Comparison of ENCODE assay signal across 14 cellular contexts in genomic region chr9:18979367-18979766, GRCh38. TPM values are rescaled to one million over a fixed set of nuclear protein-coding genes. Genes with fewer than 3 reads are reported as not detected.
A peak's percentile ranks its signal among the peaks of the same experiment; 100 is the strongest.
DNase-seq lines count a peak whose midpoint lies in the region; ATAC-seq, FAIRE-seq and TF ChIP-seq lines count a peak whose summit lies in the region.
"Had no signal": no experiment of that assay in that cellular context is flagged by ENCODE, and none has a peak within 500 bp of the region (broad histone marks: within the 10 kb centered on the region; RNA-seq: fewer than 3 reads in every experiment).

No MANE protein-coding gene starts in this region.

- H3K4me1 ChIP-seq in foreskin keratinocyte (no peaks in the 10 kb centered on the region), small intestine (ENCODE audit: control insufficient read depth in 2 of 2, insufficient read depth in 1 of 2, low read depth in 1 of 2, low read length in 1 of 2) (no peaks in the 10 kb centered on the region)
- H3K4me1 ChIP-seq: gastrocnemius medialis had no signal

- WGBS in small intestine, 3 donors, result 21 to 63% (median 38%) methylated on average over 2 of the region's 2 CpGs

- DNase-seq in HFFc6 (peak; percentile 43), amniotic stem cell (lab: John Stamatoyannopoulos, UW) (peak; percentile 27), foreskin keratinocyte (peak in 1 of 2 donors; percentile 56), small intestine (peak; percentile 63)
- DNase-seq in activated effector memory CD4-positive, alpha-beta T cell treated with anti-CD3 and anti-CD28 coated beads, Interleukin-2, amount 50 U/mL, for 16 hours, result no peak
- DNase-seq: activated CD4-positive, alpha-beta T cell treated with anti-CD3 and anti-CD28 coated beads for 1 hour; activated T-cell treated with anti-CD3 and anti-CD28 coated beads, Interleukin-2, amount 50 U/mL, for 72 hours; gastrocnemius medialis; NCI-H2107; spleen; transverse colon had no signal

- H3K9me3 ChIP-seq in small intestine (ENCODE audit: control insufficient read depth, low read depth), result no peaks in the 10 kb centered on the region
- H3K9me3 ChIP-seq: gastrocnemius medialis, spleen, transverse colon had no signal

- no peak overlapping the region for H3K4me3 ChIP-seq in small intestine (ENCODE audit: low read depth in 1 of 2, low read length in 2 of 2)
- H3K4me3 ChIP-seq: gastrocnemius medialis, spleen, transverse colon had no signal

- TF ChIP-seq CTCF in HFFc6 (IDR thresholded peaks at IDR 0.05), result no peak
- no peak for TF ChIP-seq CTCF in foreskin keratinocyte (conservative IDR thresholded peaks at IDR 0.05)

- H3K27me3 ChIP-seq in foreskin keratinocyte (peaks cover 25% of the 10 kb centered on the region), small intestine (ENCODE audit: control insufficient read depth in 2 of 2, insufficient read depth in 2 of 2, low read length in 2 of 2) (no peaks in the 10 kb centered on the region)
- H3K27me3 ChIP-seq: gastrocnemius medialis, spleen, transverse colon had no signal

- peaks cover 14% of the 10 kb centered on the region for H3K27me3 Mint-ChIP-seq in HFFc6 (ENCODE audit: insufficient read depth)

- H3K36me3 Mint-ChIP-seq in HFFc6 (ENCODE audit: low read depth), result peaks cover 8% of the 10 kb centered on the region

- peaks cover 50% of the 10 kb centered on the region for H3K4me1 Mint-ChIP-seq in HFFc6 (ENCODE audit: low read depth)

- H3K9me3 Mint-ChIP-seq in HFFc6, result peaks cover 15% of the 10 kb centered on the region; the same call in 1 of the 2 replicates

- ATAC-seq in foreskin keratinocyte (peak; percentile 43), HG03280 (IDR thresholded peaks at IDR 0.05; ENCODE audit: unreplicated experiment) (no peak), GM18517 (IDR thresholded peaks at IDR 0.05; ENCODE audit: unreplicated experiment) (no peak)
- ATAC-seq: activated T-cell treated with anti-CD3 and anti-CD28 coated beads, Interleukin-2, amount 50 U/mL, for 72 hours; gastrocnemius medialis had no signal

- no peaks in the 10 kb centered on the region for H3K36me3 ChIP-seq in small intestine (ENCODE audit: control insufficient read depth in 2 of 2, insufficient read depth in 2 of 2, low read length in 2 of 2)
- H3K36me3 ChIP-seq: gastrocnemius medialis, spleen, transverse colon had no signal

- no peak for FAIRE-seq in small intestine (lab: Jason Lieb, UNC)

- H3K27ac ChIP-seq in foreskin keratinocyte (no peak overlapping the region), small intestine (ENCODE audit: low read depth in 1 of 2, low read length in 1 of 2) (no peak overlapping the region)
- H3K27ac ChIP-seq: gastrocnemius medialis, spleen, transverse colon had no signal

- no peak overlapping the region for H3K4me3 Mint-ChIP-seq in HFFc6
- H3K4me3 Mint-ChIP-seq: activated T-cell treated with anti-CD3 and anti-CD28 coated beads, Interleukin-2, amount 50 U/mL, for 72 hours had no signal

- H3K27ac Mint-ChIP-seq in HFFc6, result no peak overlapping the region
- H3K27ac Mint-ChIP-seq: activated T-cell treated with anti-CD3 and anti-CD28 coated beads, Interleukin-2, amount 50 U/mL, for 72 hours had no signal

RNA-seq across cellular contexts. Expression of gene SAXO1, which starts 53.6 kb away (rescaled TPM):
- not detected for total RNA-seq in HFFc6 (2021; fragmentation: NEBNext Ultra II Directional; extraction: Animal tissue kit (Norgen Biotek cat#: 25700))
- not detected in 2 replicates for total RNA-seq in foreskin keratinocyte
- not detected in 2 replicates for polyA plus RNA-seq in foreskin keratinocyte
- polyA plus RNA-seq in small intestine, result under 1 TPM in 1 of 3 donors, not detected in 2; 0.01 TPM
- total RNA-seq: activated T-cell treated with anti-CD3 and anti-CD28 coated beads, Interleukin-2, amount 50 U/mL, for 72 hours had no signal
- polyA plus RNA-seq: neural cell had no signal
